10 cellular contexts compared by ENCODE assay signal in the genomic region with DNA sequence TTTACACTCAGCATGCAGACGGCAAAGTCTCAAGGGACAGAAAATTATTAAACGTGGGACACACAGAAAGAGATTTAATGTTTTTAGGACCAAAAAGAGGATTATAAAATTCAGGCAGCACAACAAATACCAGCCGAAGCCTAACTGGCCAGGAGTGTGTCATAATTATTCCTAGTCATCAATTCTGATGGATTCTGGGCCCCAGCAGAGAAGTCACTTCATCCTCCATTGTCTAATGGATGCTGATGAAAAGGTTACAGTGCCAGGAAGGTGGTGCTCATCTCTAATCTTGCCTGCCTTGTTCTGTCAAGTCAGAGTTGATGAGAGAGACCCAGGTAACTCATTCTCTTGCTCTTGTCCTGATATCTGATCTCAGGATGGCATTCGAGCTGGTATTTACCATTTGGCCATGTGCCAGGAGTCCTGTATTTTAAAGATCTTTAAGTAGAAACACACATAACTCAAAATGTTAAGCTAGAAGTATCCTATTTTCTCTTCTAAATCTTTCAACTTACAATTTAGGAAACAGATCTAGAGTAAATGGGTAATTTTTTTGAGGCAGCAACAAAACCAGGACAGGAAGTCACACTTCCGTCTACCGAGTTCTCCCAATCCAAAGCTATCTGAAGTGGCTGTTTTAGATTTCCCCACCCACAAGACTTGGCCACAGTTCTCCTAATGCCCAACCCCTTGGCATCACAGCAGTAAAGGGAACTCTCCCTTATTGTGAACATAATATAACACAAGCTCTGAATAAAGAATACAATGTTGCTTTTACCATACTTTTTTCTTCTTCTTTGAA. TPM values are rescaled to one million over a fixed set of nuclear protein-coding genes. Genes with fewer than 3 reads are reported as not detected.
DNase-seq lines count a peak whose midpoint lies in the region; ATAC-seq and TF ChIP-seq lines count a peak whose summit lies in the region.
"Had no signal": no experiment of that assay in that cellular context is flagged by ENCODE, and none has a peak within 500 bp of the region (broad histone marks: within the 10 kb centered on the region; RNA-seq: fewer than 3 reads in every experiment).

No MANE protein-coding gene starts in this region.

- H3K4me1 ChIP-seq in BLaER1 treated with 17β-estradiol and CSF1 and Interleukin-3, amounts not matched to agents 10 nM and 100 nM = peaks cover 11 to 40% (median 17%) of the 10 kb centered on the region in 10 experiments
- H3K4me1 ChIP-seq in GM23248 (ENCODE audit: insufficient read depth) (peaks cover 45% of the 10 kb centered on the region), RWPE2 (ENCODE audit: insufficient read depth, poor library complexity, severe bottlenecking) (peaks cover 50% of the 10 kb centered on the region)
- H3K4me1 ChIP-seq: adrenal gland had no signal

- no peaks in the 10 kb centered on the region for H3K79me2 ChIP-seq in GM23248 (ENCODE audit: insufficient read depth)

- H4K20me1 ChIP-seq in BLaER1 treated with 17β-estradiol and CSF1 and Interleukin-3, amounts not matched to agents 10 nM and 100 nM = no peaks in the 10 kb centered on the region
- no peaks in the 10 kb centered on the region for H4K20me1 ChIP-seq in GM23248 (ENCODE audit: insufficient read depth)

- no peaks in the 10 kb centered on the region for H3K9me2 ChIP-seq in GM23248 (ENCODE audit: insufficient read depth)

- WGBS in GM23248 (ENCODE audit: low coverage in 1 of 2, low lambda C conversion rate in 2 of 2, missing lambda C conversion rate in 2 of 2), 2 experiments = 59 to 63% methylated on average over 6 of the region's 6 CpGs

- 0 out of 2 replicates have a peak overlapping the region, but pooled peaks have one; percentile 0 for H2AFZ ChIP-seq in GM23248

- peak overlapping the region; percentile 11 to 68 (median 47) for H3K4me2 ChIP-seq in BLaER1 treated with 17β-estradiol and CSF1 and Interleukin-3, amounts not matched to agents 10 nM and 100 nM
- H3K4me2 ChIP-seq in GM23248 (ENCODE audit: unreplicated experiment) = no peak overlapping the region

- H3K4me3 ChIP-seq in BLaER1 treated with 17β-estradiol and CSF1 and Interleukin-3, amounts not matched to agents 10 nM and 100 nM = no peak overlapping the region
- H3K4me3 ChIP-seq in GM23248 (no peak overlapping the region), RWPE2 (ENCODE audit: severe bottlenecking) (no peak overlapping the region)
- H3K4me3 ChIP-seq: adrenal gland had no signal

- H3K9me3 ChIP-seq in BLaER1 treated with 17β-estradiol and CSF1 and Interleukin-3, amounts not matched to agents 10 nM and 100 nM (replicated peaks in 1 of 11) = no peaks in the 10 kb centered on the region
- no peaks in the 10 kb centered on the region for H3K9me3 ChIP-seq in GM23248 (ENCODE audit: low read depth)
- H3K9me3 ChIP-seq in RWPE2 (ENCODE audit: severe bottlenecking) = no peaks in the 10 kb centered on the region
- H3K9me3 ChIP-seq: adrenal gland, neutrophil had no signal

- H3K27me3 ChIP-seq in BLaER1 treated with 17β-estradiol and CSF1 and Interleukin-3, amounts not matched to agents 10 nM and 100 nM = no peaks in the 10 kb centered on the region
- H3K27me3 ChIP-seq in GM23248 (replicated peaks; ENCODE audit: insufficient read depth) = no peaks in the 10 kb centered on the region
- no peaks in the 10 kb centered on the region for H3K27me3 ChIP-seq in RWPE2 (ENCODE audit: insufficient read depth, poor library complexity, severe bottlenecking)
- H3K27me3 ChIP-seq: adrenal gland, neutrophil had no signal

- H3K36me3 ChIP-seq in BLaER1 treated with 17β-estradiol and CSF1 and Interleukin-3, amounts not matched to agents 10 nM and 100 nM = no peaks in the 10 kb centered on the region
- H3K36me3 ChIP-seq in GM23248 (ENCODE audit: low read depth) = no peaks in the 10 kb centered on the region
- H3K36me3 ChIP-seq in RWPE2 (ENCODE audit: low read depth) = no peaks in the 10 kb centered on the region
- H3K36me3 ChIP-seq: adrenal gland, neutrophil had no signal

- in situ Hi-C loops in GM23248 (cut with MboI) = no loop called here

- H3K27ac ChIP-seq in BLaER1 treated with 17β-estradiol and CSF1 and Interleukin-3, amounts not matched to agents 10 nM and 100 nM = peak overlapping the region in 4 of 11 experiments; percentile 14 to 47 (median 26); a peak in 7 of 22 replicates
- H3K27ac ChIP-seq in GM23248 = no peak overlapping the region
- peak overlapping the region; percentile 95 for H3K27ac ChIP-seq in RWPE2 (ENCODE audit: poor library complexity, severe bottlenecking)
- H3K27ac ChIP-seq: adrenal gland, neutrophil had no signal

- ATAC-seq in RWPE2 (ENCODE audit: low read depth) = 0 out of 3 replicates have a peak, but pooled peaks have one; percentile 13
- no peak for ATAC-seq in HG03280 (IDR thresholded peaks at IDR 0.05; ENCODE audit: unreplicated experiment)

- TF ChIP-seq CTCF in RWPE2 (IDR thresholded peaks at IDR 0.05; ENCODE audit: poor library complexity, severe bottlenecking) = no peak

- H3F3A ChIP-seq in GM23248 (ENCODE audit: insufficient read depth) = peaks cover 35% of the 10 kb centered on the region

- H3K9ac ChIP-seq in BLaER1 treated with 17β-estradiol and CSF1 and Interleukin-3, amounts not matched to agents 10 nM and 100 nM = no peak overlapping the region
- no peak overlapping the region for H3K9ac ChIP-seq in GM23248

- DNase-seq in GM23248 (no peak), RWPE2 (ENCODE audit: low spot score) (no peak), inferior parietal cortex (ENCODE audit: extremely low spot score) (peak; percentile 28), AG08395 (ENCODE audit: low spot score) (no peak), SK-N-DZ (ENCODE audit: low spot score) (no peak), mesenteric fat pad (ENCODE audit: low spot score) (no peak)

RNA-seq across cellular contexts. Expression of a gene that starts 50.0 kb away (rescaled TPM):
- total RNA-seq in GM23248 (2014; rRNA removed; shearing (Covaris generic)) = 3.2 and 3.4 TPM in 2 replicates
- 3.7 and 4.2 TPM in 2 replicates for polyA plus RNA-seq in GM23248 (2016; fragmentation: Nextera tagmentation; extraction: Ambion mirVana)
- 12.6 and 13.6 TPM in 2 replicates for polyA plus RNA-seq in SK-N-DZ (2014; cell fraction: cytosol; rRNA removed)
- polyA plus RNA-seq in SK-N-DZ (2014; cell fraction: nucleus; rRNA removed) = 18.8 and 26.1 TPM in 2 replicates
- 8.3 TPM for total RNA-seq in mesenteric fat pad

RNA-seq across cellular contexts. Expression of a gene that starts 50.1 kb away (rescaled TPM):
- total RNA-seq in GM23248 (2014; rRNA removed; shearing (Covaris generic)) = 15.0 and 20.1 TPM in 2 replicates
- polyA plus RNA-seq in GM23248 (2016; fragmentation: Nextera tagmentation; extraction: Ambion mirVana) = 32.8 and 35.0 TPM in 2 replicates
- 14.8 and 16.5 TPM in 2 replicates for polyA plus RNA-seq in SK-N-DZ (2014; cell fraction: cytosol; rRNA removed)
- polyA plus RNA-seq in SK-N-DZ (2014; cell fraction: nucleus; rRNA removed) = 16.6 and 16.9 TPM in 2 replicates
- 15.4 TPM for total RNA-seq in mesenteric fat pad
